In the genomic region with DNA sequence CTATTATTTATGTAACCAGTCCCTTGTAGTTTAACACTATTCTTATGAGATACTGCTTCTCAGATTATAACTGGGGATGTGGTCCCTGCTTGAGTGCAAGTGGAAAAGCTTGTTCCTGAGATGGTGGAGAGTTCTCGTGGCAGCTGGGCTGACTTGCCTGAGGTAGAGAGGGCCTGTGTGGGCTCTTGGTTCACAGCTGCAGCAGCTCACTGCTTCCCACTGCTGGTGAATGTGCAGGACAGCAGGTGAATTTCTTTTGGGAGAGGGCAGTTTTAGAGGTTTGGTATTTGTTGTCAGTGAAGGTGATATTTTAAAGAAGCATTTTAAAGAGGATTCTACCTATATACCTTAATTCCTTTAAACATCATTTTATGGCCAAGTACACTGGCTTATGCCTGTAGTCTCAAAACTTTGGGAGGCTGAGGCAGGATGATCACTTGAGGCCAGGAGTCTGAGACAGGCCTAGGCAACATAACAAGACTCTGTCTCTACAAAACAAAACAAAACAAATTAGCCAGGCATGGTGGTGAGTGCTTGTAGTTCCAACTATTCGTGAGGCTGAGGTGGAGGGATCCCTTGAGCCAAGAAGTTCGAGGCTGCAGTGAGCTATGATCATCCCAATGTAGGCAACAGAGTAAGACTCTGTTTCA, we compare ENCODE assay signal across 8 cellular contexts.
A peak's percentile ranks its signal among the peaks of the same experiment; 100 is the strongest.
DNase-seq lines count a peak whose midpoint lies in the region; ATAC-seq and TF ChIP-seq lines count a peak whose summit lies in the region.

No MANE protein-coding gene starts in this region.

- H3K27ac ChIP-seq in WERI-Rb-1: no peak overlapping the region

- no peaks in the 10 kb centered on the region for H3K27me3 ChIP-seq in WERI-Rb-1 (ENCODE audit: insufficient read depth, low read depth, severe bottlenecking)

- DNase-seq in AG09319 (ENCODE audit: extremely low read depth, low read depth): peak; percentile 31
- peak; percentile 66 for DNase-seq in NCI-H2171 (lab: John Stamatoyannopoulos, UW)
- DNase-seq in WERI-Rb-1: peak; percentile 79
- DNase-seq in cardiac fibroblast (ENCODE audit: low read depth in 2 of 2): peak; percentile 83 to 85
- DNase-seq in kidney glomerular epithelial cell (lab: John Stamatoyannopoulos, UW): peak; percentile 77
- peak; percentile 63 for DNase-seq in stimulated activated CD4-positive, alpha-beta T cell treated with anti-CD3 and anti-CD28 coated beads, Interleukin-4, amount 100 ng/mL, for 24 hours

- TF ChIP-seq CTCF in AG09319 (IDR thresholded peaks at IDR 0.05; ENCODE audit: low read depth, low read length) (peak; percentile 100), WERI-Rb-1 (IDR thresholded peaks at IDR 0.05; ENCODE audit: low read depth, low read length) (peak; percentile 99), cardiac fibroblast (IDR thresholded peaks at IDR 0.05; ENCODE audit: low read depth, low read length) (peak; percentile 100)

- peaks cover 17% of the 10 kb centered on the region for H3K36me3 ChIP-seq in WERI-Rb-1

- ATAC-seq in GM18858 (IDR thresholded peaks at IDR 0.05; ENCODE audit: unreplicated experiment) (peak; percentile 88), HG03103 (IDR thresholded peaks at IDR 0.05; ENCODE audit: low read depth, unreplicated experiment) (peak; percentile 82)

- H3K4me3 ChIP-seq in WERI-Rb-1 (ENCODE audit: low read depth, low read length) (no peak overlapping the region), cardiac fibroblast (replicated peaks in 1 of 2; ENCODE audit: low read depth in 2 of 2, low read length in 2 of 2) (no peak overlapping the region)

- no peaks in the 10 kb centered on the region for H3K9me3 ChIP-seq in WERI-Rb-1 (ENCODE audit: severe bottlenecking)

Comparison
In these comparisons a context has a peak if more than half of its experiments do, and no peak if none do; other contexts are left out.
1. DNase-seq: peak in every context shown above with its lines; median percentile 84 in cardiac fibroblast; 79 in WERI-Rb-1; 77 in kidney glomerular epithelial cell; 66 in NCI-H2171; 63 in stimulated activated CD4-positive, alpha-beta T cell treated with anti-CD3 and anti-CD28 coated beads, Interleukin-4, amount 100 ng/mL, for 24 hours; 31 in AG09319.